ENCODE assay signal across 8 cellular contexts in the genomic region with DNA sequence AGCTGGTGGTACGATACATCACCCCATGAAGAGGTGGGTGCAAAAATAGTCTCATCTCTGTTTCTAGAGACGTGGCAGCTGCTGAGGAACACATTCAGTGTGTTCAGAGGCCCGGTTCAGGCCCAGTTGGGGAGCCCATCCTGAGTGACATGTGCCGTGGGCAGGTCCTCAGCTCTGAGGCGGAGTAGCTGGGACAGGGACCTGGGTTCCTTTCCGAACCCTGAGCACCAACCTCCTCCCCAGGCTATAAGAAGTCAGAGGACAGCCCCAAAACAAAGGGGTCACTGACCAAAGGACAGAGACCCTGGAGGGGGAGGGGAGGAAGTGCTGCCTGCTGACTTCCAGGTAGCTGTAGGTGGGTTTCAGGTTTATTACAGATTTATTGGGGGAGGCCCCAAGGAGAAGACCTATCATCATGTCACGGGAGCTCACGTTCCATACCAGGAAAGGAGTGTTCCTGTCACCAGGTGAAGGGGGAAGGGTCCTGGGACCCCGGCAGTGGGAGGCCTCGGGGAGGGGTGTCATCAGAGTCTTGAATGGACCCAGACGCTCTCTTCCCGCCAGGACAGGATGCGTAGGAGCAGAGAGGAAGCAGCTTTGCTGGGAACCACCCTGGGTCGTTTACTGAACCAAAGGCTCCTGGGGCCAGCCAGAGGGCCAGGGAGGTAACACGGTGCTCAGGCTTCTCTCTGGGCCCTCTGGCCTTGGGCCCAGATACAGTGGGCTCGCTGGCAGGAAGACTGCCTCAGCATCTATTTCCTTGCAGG. TPM values are rescaled to one million over a fixed set of nuclear protein-coding genes. Genes with fewer than 3 reads are reported as not detected.
DNase-seq lines count a peak whose midpoint lies in the region; ATAC-seq and TF ChIP-seq lines count a peak whose summit lies in the region.

No MANE protein-coding gene starts in this region.

- H3K36me3 ChIP-seq in PC-3 (ENCODE audit: low read depth, low read length) = no peaks in the 10 kb centered on the region
- H3K36me3 ChIP-seq in heart left ventricle = peaks cover 0 to 9% (median 0%) of the 10 kb centered on the region in 9 donors

- H3K27ac ChIP-seq in PC-3 (ENCODE audit: low read length) = peak overlapping the region; percentile 97; the same call in 1 of the 2 replicates
- H3K27ac ChIP-seq in heart left ventricle = peak overlapping the region in 11 of 12 donors; percentile 77 to 98 (median 91)
- peak overlapping the region; percentile 72 for H3K27ac ChIP-seq in substantia nigra (ENCODE audit: low read depth, low read length, poor library complexity, severe bottlenecking)

- H3K4me1 ChIP-seq in PC-3 (ENCODE audit: insufficient read depth, low read length) (peaks cover 47% of the 10 kb centered on the region), heart left ventricle (peaks cover 6 to 91% (median 53%) of the 10 kb centered on the region in 12 donors)

- H4K20me1 ChIP-seq in PC-3 (ENCODE audit: low read length) = no peaks in the 10 kb centered on the region

- H3K9ac ChIP-seq in PC-3 (ENCODE audit: low read length) = peak overlapping the region; percentile 81; the same call in 1 of the 2 replicates

- peaks cover 43% of the 10 kb centered on the region for H3K4me1 Mint-ChIP-seq in T-helper 2 cell treated with Interferon-gamma antibody and Interleukin-4, amounts not matched to agents 5 μg/mL and 100 μg/mL, for 36 hours (ENCODE audit: low read depth)

- no TSS peak for BruUV-seq in PC-3 (replicated peaks; lab: Mats Ljungman, UMichigan)

- peak overlapping the region; percentile 78; the same call in 1 of the 2 replicates for H3K4me2 ChIP-seq in PC-3 (ENCODE audit: low read length)

- TF ChIP-seq POLR2A in heart left ventricle (IDR thresholded peaks at IDR 0.05) = no peak

- peaks cover 3% of the 10 kb centered on the region for H3F3A ChIP-seq in PC-3 (ENCODE audit: low read length, unreplicated experiment)

- H3K27me3 Mint-ChIP-seq in T-helper 2 cell treated with Interferon-gamma antibody and Interleukin-4, amounts not matched to agents 5 μg/mL and 100 μg/mL, for 36 hours (ENCODE audit: low read depth) = no peaks in the 10 kb centered on the region

- H3K9me2 ChIP-seq in PC-3 (replicated peaks; ENCODE audit: low read length) = no peaks in the 10 kb centered on the region

- H3K36me3 Mint-ChIP-seq in T-helper 2 cell treated with Interferon-gamma antibody and Interleukin-4, amounts not matched to agents 5 μg/mL and 100 μg/mL, for 36 hours (ENCODE audit: low read depth) = no peaks in the 10 kb centered on the region

- intact Hi-C loops in PC-3 (cut with micrococcal nuclease) = loop anchor here (1.0 kb wide), 2 partner anchors 113 to 174 kb away; no protein-coding TSS in a partner anchor
- intact Hi-C loops in heart left ventricle (cut with DNase I) = loop anchor here (1.0 to 10.0 kb wide), 9 partner anchors 24 to 397 kb away; partner anchors contain the start of genes ZNRF1 (in 3 of the 10) and ZFP1 (in 1 of the 10)

- CTCF ChIA-PET in PC-3 (lab: Charles Lee) = interaction anchor here (0.6 to 4.0 kb wide), 6 partner anchors 47 to 249 kb away, joined by 3 to 44 read pairs (median 5); partner anchors contain the start of genes WDR59 and ZNRF1

- H3K79me2 ChIP-seq in PC-3 (ENCODE audit: low read length) = peaks cover 9% of the 10 kb centered on the region; the same call in 1 of the 2 replicates

- H3K9me3 Mint-ChIP-seq in T-helper 2 cell treated with Interferon-gamma antibody and Interleukin-4, amounts not matched to agents 5 μg/mL and 100 μg/mL, for 36 hours = no peaks in the 10 kb centered on the region

- TF ChIP-seq CTCF in PC-3 (conservative IDR thresholded peaks at IDR 0.05; ENCODE audit: low read depth, low read length) = no peak
- TF ChIP-seq CTCF in heart left ventricle (IDR thresholded peaks at IDR 0.05) = peak in 1 of 12 donors; percentile 24

- POLR2A ChIA-PET in PC-3 (lab: Charles Lee; ENCODE audit: unreplicated experiment) = interaction anchor here (0.7 kb wide), 1 partner anchor 180 kb away, joined by 3 read pairs; no protein-coding TSS in a partner anchor

- H3K9me3 ChIP-seq in PC-3 (ENCODE audit: low read length) (no peaks in the 10 kb centered on the region), heart left ventricle (no peaks in the 10 kb centered on the region)

- peak overlapping the region; percentile 80 for H3K27ac Mint-ChIP-seq in T-helper 2 cell treated with Interferon-gamma antibody and Interleukin-4, amounts not matched to agents 5 μg/mL and 100 μg/mL, for 36 hours

- no peaks in the 10 kb centered on the region for H3K27me3 ChIP-seq in PC-3 (ENCODE audit: low read length)
- peaks cover 0 to 8% (median 0%) of the 10 kb centered on the region in 9 donors for H3K27me3 ChIP-seq in heart left ventricle

- ATAC-seq in PC-3 = no peak
- ATAC-seq in heart left ventricle = peak in 1 of 4 donors; percentile 37
- ATAC-seq in HG02678 (IDR thresholded peaks at IDR 0.05; ENCODE audit: unreplicated experiment) = no peak

- no peak overlapping the region for H3K4me3 Mint-ChIP-seq in T-helper 2 cell treated with Interferon-gamma antibody and Interleukin-4, amounts not matched to agents 5 μg/mL and 100 μg/mL, for 36 hours

- 19 to 32% (median 26%) methylated on average over 12 to 16 of the region's 16 CpGs for WGBS in heart left ventricle, 4 donors

- H3K4me3 ChIP-seq in PC-3 (ENCODE audit: low read length) = no peak overlapping the region
- peak overlapping the region in 4 of 12 donors; percentile 0 to 40 (median 14) for H3K4me3 ChIP-seq in heart left ventricle

- H2AFZ ChIP-seq in PC-3 (ENCODE audit: low read length) = no peak overlapping the region

- no peak for DNase-seq in T-helper 2 cell treated with Interferon-gamma antibody and Interleukin-4, amounts not matched to agents 5 μg/mL and 100 μg/mL, for 36 hours (ENCODE audit: low spot score)
- no peak for DNase-seq in T-helper 2 cell
- DNase-seq in PC-3 = no peak
- peak; percentile 58 to 69 (median 66) for DNase-seq in heart left ventricle
- DNase-seq in substantia nigra (lab: John Stamatoyannopoulos, UW) = no peak
- DNase-seq in ecto neural progenitor cell (ENCODE audit: low spot score) = no peak
- DNase-seq in NCI-H1694 treated with DMSO at 0.1 percent for 48 hours (lab: John Stamatoyannopoulos, UW) = no peak

RNA-seq across cellular contexts. Expression of gene LDHD, which starts 4.9 kb away (rescaled TPM):
- 3.1 and 3.7 TPM in 2 replicates for total RNA-seq in PC-3 (2014; rRNA removed)
- total RNA-seq in heart left ventricle = 100 to 1,000 TPM in 3 of 9 donors, 10 to 100 TPM in 6; 56.4 to 185 (median 90.6) TPM
- polyA plus RNA-seq in heart left ventricle = 100 to 1,000 TPM in 1 of 2 donors, 10 to 100 TPM in 1; 49.0 to 104 TPM

RNA-seq across cellular contexts. Expression of gene ZFP1, which starts 36.6 kb away (rescaled TPM):
- total RNA-seq in PC-3 (2014; rRNA removed) (3.3 and 3.5 TPM in 2 replicates), heart left ventricle (10 to 100 TPM in 1 of 9 donors, 1 to 10 TPM in 8; 3.8 to 10.7 (median 6.2) TPM)
- 1 to 10 TPM; 3.1 to 5.5 TPM for polyA plus RNA-seq in heart left ventricle

Comparison
In these comparisons a context has a peak if more than half of its experiments do, and no peak if none do; other contexts are left out.
1. DNase-seq: peak in heart left ventricle (5 of 5); none in T-helper 2 cell treated with Interferon-gamma antibody and Interleukin-4, amounts not matched to agents 5 μg/mL and 100 μg/mL, for 36 hours (single experiment), T-helper 2 cell (0 of 5), PC-3 (single experiment), substantia nigra (0 of 49), ecto neural progenitor cell (single experiment) and NCI-H1694 treated with DMSO at 0.1 percent for 48 hours (single experiment).
2. RNA of gene LDHD, which starts 4.9 kb away (total RNA-seq): 56.4 to 185 TPM in heart left ventricle; 3.1 to 3.7 TPM in PC-3; every median in the first group is over 10 times any median in the second.
3. Peak in every context shown above with its lines, with median percentiles within 50 percentile points of each other: H3K27ac ChIP-seq.